ENCODE assay signal across 9 cellular contexts in the genomic region with DNA sequence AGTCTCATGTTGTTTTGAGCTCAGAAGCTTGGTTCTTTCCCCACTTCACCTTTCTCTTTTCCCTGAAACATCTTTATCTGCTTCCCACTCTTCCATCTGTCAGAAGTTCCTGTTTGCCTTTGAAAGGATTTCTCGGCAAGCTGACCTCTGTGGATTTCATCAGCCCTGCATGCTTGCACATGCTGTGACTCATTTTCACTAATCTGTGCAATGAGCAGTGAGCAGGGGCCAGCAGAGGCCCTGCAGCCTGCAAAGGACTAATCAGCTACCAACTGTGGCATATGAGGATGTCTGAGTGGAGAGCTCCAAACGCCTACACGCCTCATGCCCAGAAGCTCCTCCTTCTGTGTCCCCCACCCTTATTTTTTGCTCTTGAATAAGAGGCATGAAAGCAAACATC.
DNase-seq lines count a peak whose midpoint lies in the region; ATAC-seq and TF ChIP-seq lines count a peak whose summit lies in the region.
"Had no signal": no experiment of that assay in that cellular context is flagged by ENCODE, and none has a peak within 500 bp of the region (broad histone marks: within the 10 kb centered on the region; RNA-seq: fewer than 3 reads in every experiment).

No MANE protein-coding gene starts in this region.

- H3K9me3 Mint-ChIP-seq in progenitor cell of endocrine pancreas (ENCODE audit: low read depth): no peaks in the 10 kb centered on the region
- no peaks in the 10 kb centered on the region for H3K9me3 Mint-ChIP-seq in activated T-helper 2 cell treated with anti-CD3 and anti-CD28 coated beads, Interferon-gamma antibody, Interleukin-2, Interleukin-4, amounts not matched to agents 10 μg/mL and 5 μg/mL and 100 μg/mL, durations not matched to agents 14 hours and 24 hours and 36 hours

- H3K4me1 Mint-ChIP-seq in progenitor cell of endocrine pancreas (ENCODE audit: low read depth): no peaks in the 10 kb centered on the region
- H3K4me1 Mint-ChIP-seq in activated T-helper 2 cell treated with anti-CD3 and anti-CD28 coated beads, Interferon-gamma antibody, Interleukin-2, Interleukin-4, amounts not matched to agents 10 μg/mL and 5 μg/mL and 100 μg/mL, durations not matched to agents 14 hours and 24 hours and 36 hours (ENCODE audit: low read depth): no peaks in the 10 kb centered on the region
- H3K4me1 Mint-ChIP-seq: stimulated activated effector memory CD8-positive, alpha-beta T cell treated with anti-CD3 and anti-CD28 coated beads, Interleukin-12 subunit alpha, Interleukin-12 subunit beta, amount 100 ng/mL, for 72 hours had no signal

- no peak overlapping the region for H3K27ac Mint-ChIP-seq in progenitor cell of endocrine pancreas
- no peak overlapping the region for H3K27ac Mint-ChIP-seq in activated T-helper 2 cell treated with anti-CD3 and anti-CD28 coated beads, Interferon-gamma antibody, Interleukin-2, Interleukin-4, amounts not matched to agents 10 μg/mL and 5 μg/mL and 100 μg/mL, durations not matched to agents 14 hours and 24 hours and 36 hours
- H3K27ac Mint-ChIP-seq: stimulated activated effector memory CD8-positive, alpha-beta T cell treated with anti-CD3 and anti-CD28 coated beads, Interleukin-12 subunit alpha, Interleukin-12 subunit beta, amount 100 ng/mL, for 72 hours had no signal

- no peaks in the 10 kb centered on the region for H3K36me3 ChIP-seq in WERI-Rb-1
- no peaks in the 10 kb centered on the region for H3K36me3 ChIP-seq in heart left ventricle

- H3K27ac ChIP-seq in WERI-Rb-1: peak overlapping the region; percentile 53
- H3K27ac ChIP-seq in heart left ventricle: peak overlapping the region in 1 of 12 donors; percentile 14

- H3K27me3 ChIP-seq in WERI-Rb-1 (ENCODE audit: insufficient read depth, low read depth, severe bottlenecking) (no peaks in the 10 kb centered on the region), heart left ventricle (peaks cover 0 to 2% (median 0%) of the 10 kb centered on the region in 9 donors)

- TF ChIP-seq POLR2A in heart left ventricle (IDR thresholded peaks at IDR 0.05) (no peak), lower leg skin (IDR thresholded peaks at IDR 0.05) (no peak)

- peaks cover 3% of the 10 kb centered on the region for H3K9me3 ChIP-seq in WERI-Rb-1 (ENCODE audit: severe bottlenecking)
- no peaks in the 10 kb centered on the region for H3K9me3 ChIP-seq in heart left ventricle

- no peak overlapping the region for H3K4me3 Mint-ChIP-seq in progenitor cell of endocrine pancreas (ENCODE audit: low read depth)
- no peak overlapping the region for H3K4me3 Mint-ChIP-seq in activated T-helper 2 cell treated with anti-CD3 and anti-CD28 coated beads, Interferon-gamma antibody, Interleukin-2, Interleukin-4, amounts not matched to agents 10 μg/mL and 5 μg/mL and 100 μg/mL, durations not matched to agents 14 hours and 24 hours and 36 hours (ENCODE audit: low read depth)
- H3K4me3 Mint-ChIP-seq: stimulated activated effector memory CD8-positive, alpha-beta T cell treated with anti-CD3 and anti-CD28 coated beads, Interleukin-12 subunit alpha, Interleukin-12 subunit beta, amount 100 ng/mL, for 72 hours had no signal

- H3K36me3 Mint-ChIP-seq in progenitor cell of endocrine pancreas (ENCODE audit: insufficient read depth): no peaks in the 10 kb centered on the region
- no peaks in the 10 kb centered on the region for H3K36me3 Mint-ChIP-seq in activated T-helper 2 cell treated with anti-CD3 and anti-CD28 coated beads, Interferon-gamma antibody, Interleukin-2, Interleukin-4, amounts not matched to agents 10 μg/mL and 5 μg/mL and 100 μg/mL, durations not matched to agents 14 hours and 24 hours and 36 hours (ENCODE audit: low read depth)
- H3K36me3 Mint-ChIP-seq: stimulated activated effector memory CD8-positive, alpha-beta T cell treated with anti-CD3 and anti-CD28 coated beads, Interleukin-12 subunit alpha, Interleukin-12 subunit beta, amount 100 ng/mL, for 72 hours had no signal

- 52 to 60% (median 57%) methylated on average over 3 of the region's 3 CpGs for WGBS in heart left ventricle, 4 donors
- 42 to 47% methylated on average over 3 of the region's 3 CpGs for WGBS in lower leg skin, 2 donors

- no peaks in the 10 kb centered on the region for H3K27me3 Mint-ChIP-seq in progenitor cell of endocrine pancreas
- H3K27me3 Mint-ChIP-seq in activated T-helper 2 cell treated with anti-CD3 and anti-CD28 coated beads, Interferon-gamma antibody, Interleukin-2, Interleukin-4, amounts not matched to agents 10 μg/mL and 5 μg/mL and 100 μg/mL, durations not matched to agents 14 hours and 24 hours and 36 hours (ENCODE audit: low read depth): no peaks in the 10 kb centered on the region

- intact Hi-C loops in heart left ventricle (cut with DNase I): no loop called here
- intact Hi-C loops in activated T-helper 2 cell treated with anti-CD3 and anti-CD28 coated beads, Interferon-gamma antibody, Interleukin-2, Interleukin-4, amounts not matched to agents 10 μg/mL and 5 μg/mL and 100 μg/mL, durations not matched to agents 14 hours and 24 hours and 36 hours (cut with micrococcal nuclease): no loop called here
- intact Hi-C loops in lower leg skin (cut with DNase I; ENCODE audit: low total_unique reads): no loop called here

- peak; percentile 2 for DNase-seq in HK-2 (ENCODE audit: unreplicated experiment)
- DNase-seq in WERI-Rb-1: peak; percentile 86
- DNase-seq in heart left ventricle: peak in 3 of 5 donors; percentile 18 to 57 (median 41)
- peak; percentile 77 for DNase-seq in stromal cell of bone marrow (ENCODE audit: low read depth)
- no peak for DNase-seq in progenitor cell of endocrine pancreas (ENCODE audit: low spot score, unreplicated experiment)
- no peak for DNase-seq in activated T-helper 2 cell treated with anti-CD3 and anti-CD28 coated beads, Interferon-gamma antibody, Interleukin-2, Interleukin-4, amounts not matched to agents 10 μg/mL and 5 μg/mL and 100 μg/mL, durations not matched to agents 14 hours and 24 hours and 36 hours (ENCODE audit: low spot score)
- no peak for DNase-seq in lower leg skin (ENCODE audit: low spot score in 2 of 2)

- peaks cover 0 to 10% (median 0%) of the 10 kb centered on the region in 12 donors for H3K4me1 ChIP-seq in heart left ventricle

- TF ChIP-seq CTCF in WERI-Rb-1 (IDR thresholded peaks at IDR 0.05; ENCODE audit: low read depth, low read length): no peak
- no peak for TF ChIP-seq CTCF in heart left ventricle (IDR thresholded peaks at IDR 0.05)
- no peak for TF ChIP-seq CTCF in progenitor cell of endocrine pancreas (IDR thresholded peaks at IDR 0.05; ENCODE audit: unreplicated experiment)
- TF ChIP-seq CTCF in lower leg skin (IDR thresholded peaks at IDR 0.05): no peak

- peak in 3 of 4 donors; percentile 68 to 96 (median 77) for ATAC-seq in heart left ventricle
- no peak for ATAC-seq in GM18858 (IDR thresholded peaks at IDR 0.05; ENCODE audit: unreplicated experiment)
- ATAC-seq: stimulated activated effector memory CD8-positive, alpha-beta T cell treated with anti-CD3 and anti-CD28 coated beads, Interleukin-12 subunit alpha, Interleukin-12 subunit beta, amount 100 ng/mL, for 72 hours had no signal

- H3K4me3 ChIP-seq in WERI-Rb-1 (ENCODE audit: low read depth, low read length) (no peak overlapping the region), heart left ventricle (no peak overlapping the region), lower leg skin (ENCODE audit: low read depth, poor library complexity, severe bottlenecking) (no peak overlapping the region)

Comparison
In these comparisons a context has a peak if more than half of its experiments do, and no peak if none do; other contexts are left out.
1. DNase-seq: peak in HK-2 (single experiment), WERI-Rb-1 (single experiment), heart left ventricle (3 of 5) and stromal cell of bone marrow (single experiment); none in progenitor cell of endocrine pancreas (single experiment), activated T-helper 2 cell treated with anti-CD3 and anti-CD28 coated beads, Interferon-gamma antibody, Interleukin-2, Interleukin-4, amounts not matched to agents 10 μg/mL and 5 μg/mL and 100 μg/mL, durations not matched to agents 14 hours and 24 hours and 36 hours (single experiment) and lower leg skin (0 of 2).